In genomic region chr16:88706288-88706964, GRCh38 we compare ENCODE assay signal across 8 cellular contexts. TPM values are rescaled to one million over a fixed set of nuclear protein-coding genes. Genes with fewer than 3 reads are reported as not detected.
DNase-seq lines count a peak whose midpoint lies in the region; ATAC-seq and TF ChIP-seq lines count a peak whose summit lies in the region.

CTU2 (plus strand) TSS chr16:88706503; CDS start chr16:88706531, 28 bp downstream.
RNF166 (minus strand) TSS chr16:88706408; CDS start chr16:88706325, 83 bp downstream.

- WGBS in spleen, 5 donors = 0% methylated on average over 17 to 76 of the region's 76 CpGs

- no peaks in the 10 kb centered on the region for H3K9me3 ChIP-seq in spleen

- intact Hi-C loops in spleen (cut with DNase I; ENCODE audit: low total_unique reads) = loop anchor here (10.0 kb wide), 2 partner anchors 52 to 132 kb away; partner anchors contain the start of genes CYBA and ZC3H18

- peak in 3 of 11 experiments; percentile 5 to 13 (median 11) for TF ChIP-seq CTCF in spleen (IDR thresholded peaks at IDR 0.05 in 8 of 11, conservative IDR thresholded peaks at IDR 0.05 in 3 of 11)

- H3K27me3 ChIP-seq in spleen (replicated peaks in 1 of 7) = no peaks in the 10 kb centered on the region

- H3K36me3 ChIP-seq in spleen = peaks cover 0 to 23% (median 0%) of the 10 kb centered on the region in 6 donors

- peak in 2 of 3 donors; percentile 81 to 96 for TF ChIP-seq POLR2A in spleen (IDR thresholded peaks at IDR 0.05)

- peak within 1 kb of the TSS; percentile 84 for H3K27ac ChIP-seq in caudate nucleus (ENCODE audit: low read depth, low read length)
- peak within 1 kb of the TSS; percentile 77 to 98 (median 94) for H3K27ac ChIP-seq in spleen

- peak; percentile 61 for ATAC-seq in HG02981 (IDR thresholded peaks at IDR 0.05; ENCODE audit: unreplicated experiment)

- peak; percentile 49 for DNase-seq in NCI-H510A treated with DMSO at 0.1 percent for 48 hours (lab: John Stamatoyannopoulos, UW)
- no peak for DNase-seq in NCI-H510A (lab: John Stamatoyannopoulos, UW)
- peak; percentile 35 for DNase-seq in NCI-H2196 treated with DMSO at 0.1 percent for 48 hours (lab: John Stamatoyannopoulos, UW; ENCODE audit: unreplicated experiment)
- DNase-seq in activated CD4-positive, CD25-positive, alpha-beta regulatory T cell (lab: John Stamatoyannopoulos, UW) = peak; percentile 82 to 91 (median 88)
- DNase-seq in caudate nucleus (lab: John Stamatoyannopoulos, UW) = peak in 60 of 61 donors; percentile 26 to 91 (median 78)
- DNase-seq in inferior parietal cortex (ENCODE audit: extremely low spot score) = peak; percentile 86
- DNase-seq in spleen = peak; percentile 98

- H3K4me1 ChIP-seq in spleen = peaks cover 47 to 76% (median 62%) of the 10 kb centered on the region in 6 donors

- H3K4me3 ChIP-seq in spleen = peak within 1 kb of the TSS; percentile 85 to 99 (median 89)

RNA-seq across cellular contexts. Expression of gene CTU2, which starts in this region (rescaled TPM):
- total RNA-seq in spleen = 10 to 100 TPM in 4 of 7 donors, 1 to 10 TPM in 3; 7.2 to 28.2 (median 11.7) TPM
- polyA plus RNA-seq in spleen = 10 to 100 TPM; 16.6 to 24.5 (median 16.8) TPM

RNA-seq across cellular contexts. Expression of gene RNF166, which starts in this region (rescaled TPM):
- 100 to 1,000 TPM in 3 of 7 donors, 10 to 100 TPM in 4; 63.7 to 135 (median 99.1) TPM for total RNA-seq in spleen
- polyA plus RNA-seq in spleen = 100 to 1,000 TPM in 1 of 3 donors, 10 to 100 TPM in 2; 55.7 to 132 (median 75.1) TPM
